1 cellular context compared by ENCODE assay signal in the genomic region with DNA sequence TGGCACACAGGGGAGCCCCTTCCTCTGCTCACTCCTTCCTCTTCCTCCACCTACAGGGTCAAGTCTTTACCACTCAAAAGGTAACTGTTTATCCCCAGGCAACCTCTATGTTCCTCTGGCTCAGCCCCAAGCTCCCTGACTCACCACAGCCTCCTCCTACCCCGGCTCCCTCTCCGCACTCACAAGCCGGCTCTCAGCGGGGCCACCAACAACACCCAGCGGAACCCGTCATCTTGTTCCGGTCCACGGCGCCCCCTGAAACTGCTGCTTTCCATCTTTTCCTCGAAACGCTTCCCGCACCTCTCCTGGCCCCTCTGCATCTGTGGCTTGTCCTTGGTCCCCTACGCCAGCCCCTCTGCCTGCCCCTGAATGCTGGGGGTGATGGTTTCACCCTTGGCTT.
TF ChIP-seq lines count a peak whose summit lies in the region.

No MANE protein-coding gene starts in this region.

TF ChIP-seq in HCT116, 20 proteins besides CTCF, POLR2A, EP300 and RAD21 (continued from another document):
- TF ChIP-seq, protein P1, sequence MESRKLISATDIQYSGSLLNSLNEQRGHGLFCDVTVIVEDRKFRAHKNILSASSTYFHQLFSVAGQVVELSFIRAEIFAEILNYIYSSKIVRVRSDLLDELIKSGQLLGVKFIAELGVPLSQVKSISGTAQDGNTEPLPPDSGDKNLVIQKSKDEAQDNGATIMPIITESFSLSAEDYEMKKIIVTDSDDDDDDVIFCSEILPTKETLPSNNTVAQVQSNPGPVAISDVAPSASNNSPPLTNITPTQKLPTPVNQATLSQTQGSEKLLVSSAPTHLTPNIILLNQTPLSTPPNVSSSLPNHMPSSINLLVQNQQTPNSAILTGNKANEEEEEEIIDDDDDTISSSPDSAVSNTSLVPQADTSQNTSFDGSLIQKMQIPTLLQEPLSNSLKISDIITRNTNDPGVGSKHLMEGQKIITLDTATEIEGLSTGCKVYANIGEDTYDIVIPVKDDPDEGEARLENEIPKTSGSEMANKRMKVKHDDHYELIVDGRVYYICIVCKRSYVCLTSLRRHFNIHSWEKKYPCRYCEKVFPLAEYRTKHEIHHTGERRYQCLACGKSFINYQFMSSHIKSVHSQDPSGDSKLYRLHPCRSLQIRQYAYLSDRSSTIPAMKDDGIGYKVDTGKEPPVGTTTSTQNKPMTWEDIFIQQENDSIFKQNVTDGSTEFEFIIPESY (IDR thresholded peaks at IDR 0.05; ENCODE audit: extremely low read depth, insufficient replicate concordance, low read length) = no peak
- TF ChIP-seq ZNF274 (IDR thresholded peaks at IDR 0.05; ENCODE audit: low read depth, low read length) (no peak), ZFX (IDR thresholded peaks at IDR 0.05) (no peak), EZH2 (IDR thresholded peaks at IDR 0.05) (no peak), POLR2AphosphoS5 (IDR thresholded peaks at IDR 0.05; ENCODE audit: low read depth, low read length) (peak; percentile 21; the same call in 1 of the 2 replicates), EZH2phosphoT487 (IDR thresholded peaks at IDR 0.05; ENCODE audit: borderline replicate concordance) (no peak), YY1 (IDR thresholded peaks at IDR 0.05; ENCODE audit: extremely low read depth, insufficient replicate concordance, low read depth, low read length) (no peak), JUND (IDR thresholded peaks at IDR 0.05) (0 out of 2 replicates have a peak, but pooled peaks have one; percentile 33), TCF7L2 (IDR thresholded peaks at IDR 0.05; ENCODE audit: borderline replicate concordance, extremely low read depth, insufficient read depth, insufficient read length) (no peak), EGR1 (IDR thresholded peaks at IDR 0.05; ENCODE audit: low read depth) (no peak), CEBPB (IDR thresholded peaks at IDR 0.05; ENCODE audit: low read depth) (no peak), ELF1 (IDR thresholded peaks at IDR 0.05; ENCODE audit: borderline replicate concordance, low read depth) (no peak)
TF ChIP-seq in HCT116: peak in this region for 5.
